1 cellular context compared by ENCODE assay signal in the genomic region with DNA sequence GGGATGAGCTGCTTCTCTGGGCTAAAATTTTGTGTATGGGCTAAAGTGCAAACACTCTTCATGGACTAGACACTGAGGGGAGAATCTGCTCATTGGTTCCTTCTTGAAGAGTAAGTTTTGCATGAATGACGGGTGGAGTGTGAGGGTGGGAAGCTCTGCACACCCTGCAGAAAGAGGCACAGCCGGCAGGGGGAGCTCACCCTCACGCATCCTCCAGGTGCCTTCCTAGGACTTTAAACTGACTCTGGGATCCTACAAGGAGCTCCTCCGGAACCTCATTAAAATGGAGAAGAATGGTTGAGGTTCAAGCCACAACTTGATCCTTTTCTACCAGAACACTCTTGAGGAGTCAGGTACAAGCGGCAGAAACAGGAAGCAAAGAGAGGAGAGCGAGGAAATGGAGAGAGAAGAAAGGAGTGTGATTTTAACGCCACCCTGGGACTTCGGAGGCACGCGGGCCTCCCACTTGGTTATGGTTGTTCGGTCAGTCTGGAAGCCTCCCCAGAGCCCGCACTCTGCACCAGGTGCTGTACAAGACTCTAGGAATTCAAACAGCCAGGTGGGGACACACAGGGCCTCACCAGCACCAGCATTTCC.
TF ChIP-seq lines count a peak whose summit lies in the region.

No MANE protein-coding gene starts in this region.

TF ChIP-seq in IMR-90, 13 proteins besides CTCF, POLR2A, EP300 and RAD21 (continued from another document):
- TF ChIP-seq USF2 (IDR thresholded peaks at IDR 0.05; ENCODE audit: low read depth, low read length) (no peak), MAFK (IDR thresholded peaks at IDR 0.05; ENCODE audit: low read depth, low read length) (no peak), SMC3 (IDR thresholded peaks at IDR 0.05; ENCODE audit: low read depth, low read length) (no peak; the same call in 1 of the 2 replicates), MAZ (IDR thresholded peaks at IDR 0.05; ENCODE audit: borderline replicate concordance, low read depth, low read length) (no peak), RCOR1 (IDR thresholded peaks at IDR 0.05; ENCODE audit: insufficient replicate concordance, low read length) (no peak), BHLHE40 (IDR thresholded peaks at IDR 0.05; ENCODE audit: low read depth, low read length) (no peak)
